Comparison of ENCODE assay signal across 8 cellular contexts in genomic region chr7:36084485-36085091, GRCh38.
DNase-seq lines count a peak whose midpoint lies in the region; ATAC-seq and TF ChIP-seq lines count a peak whose summit lies in the region.

No MANE protein-coding gene starts in this region.

- no peaks in the 10 kb centered on the region for H3K4me1 ChIP-seq in smooth muscle cell (ENCODE audit: low read depth)

- DNase-seq in HT1080 (ENCODE audit: low read depth) (peak; percentile 40), SK-N-DZ (ENCODE audit: low spot score) (peak; percentile 76), left ventricle myocardium superior (peak; percentile 69), smooth muscle cell (lab: John Stamatoyannopoulos, UW; ENCODE audit: unreplicated experiment) (no peak), COLO829 (ENCODE audit: low spot score) (no peak), activated T-cell treated with anti-CD3 and anti-CD28 coated beads for 4 hours (no peak)

- H2AFZ ChIP-seq in smooth muscle cell (ENCODE audit: low read depth): no peak overlapping the region

- no peak for TF ChIP-seq POLR2A in GM18505 (IDR thresholded peaks at IDR 0.05; ENCODE audit: borderline replicate concordance, extremely low read depth, insufficient read depth, insufficient read length)

- no peaks in the 10 kb centered on the region for H3K36me3 ChIP-seq in smooth muscle cell (ENCODE audit: low read depth)

- H3F3A ChIP-seq in smooth muscle cell (ENCODE audit: low read depth): no peaks in the 10 kb centered on the region

- intact Hi-C loops in left ventricle myocardium superior (cut with micrococcal nuclease): no loop called here

- H3K4me2 ChIP-seq in smooth muscle cell: no peak overlapping the region

- H3K9ac ChIP-seq in smooth muscle cell (ENCODE audit: low read depth): no peak overlapping the region

- no peaks in the 10 kb centered on the region for H3K9me3 ChIP-seq in smooth muscle cell (replicated peaks; ENCODE audit: low read depth)

- no peak overlapping the region for H3K4me3 ChIP-seq in smooth muscle cell

- 68% methylated on average over 26 of the region's 26 CpGs for WGBS in smooth muscle cell (ENCODE audit: low lambda C conversion rate)

- peak; percentile 34 for TF ChIP-seq CTCF in smooth muscle cell (IDR thresholded peaks at IDR 0.05; ENCODE audit: borderline replicate concordance, insufficient read depth, poor library complexity, severe bottlenecking)

- no peak overlapping the region for H3K27ac ChIP-seq in smooth muscle cell (ENCODE audit: low read depth)

- H4K20me1 ChIP-seq in smooth muscle cell (ENCODE audit: low read depth): no peaks in the 10 kb centered on the region

- no peaks in the 10 kb centered on the region for H3K27me3 ChIP-seq in smooth muscle cell (ENCODE audit: low read depth)

- H3K79me2 ChIP-seq in smooth muscle cell (ENCODE audit: low read depth): no peaks in the 10 kb centered on the region

- ATAC-seq in left ventricle myocardium superior (peak; percentile 88), HG02852 (IDR thresholded peaks at IDR 0.05; ENCODE audit: unreplicated experiment) (no peak), GM18505 (IDR thresholded peaks at IDR 0.05; ENCODE audit: unreplicated experiment) (no peak)

Comparison
In these comparisons a context has a peak if more than half of its experiments do, and no peak if none do; other contexts are left out.
1. DNase-seq: peak in HT1080 (single experiment), SK-N-DZ (single experiment) and left ventricle myocardium superior (single experiment); none in smooth muscle cell (single experiment), COLO829 (single experiment) and activated T-cell treated with anti-CD3 and anti-CD28 coated beads for 4 hours (single experiment).